Comparison of ENCODE assay signal across 31 cellular contexts in genomic region chr1:82506970-82507369, GRCh38.
"Had no signal": no experiment of that assay in that cellular context is flagged by ENCODE, and none has a peak within 500 bp of the region (broad histone marks: within the 10 kb centered on the region; RNA-seq: fewer than 3 reads in every experiment).

No MANE protein-coding gene starts in this region.

- H3K9me3 Mint-ChIP-seq: activated CD4-positive, alpha-beta T cell treated with anti-CD3 and anti-CD28 coated beads, Interleukin-2, amount 10 ng/mL, durations not matched to agents 7 days and 5 days; activated T-cell treated with anti-CD3 and anti-CD28 coated beads, Interleukin-2, amount 50 U/mL, for 24 hours; T-helper 2 cell treated with Interferon-gamma antibody and Interleukin-4, amounts not matched to agents 5 μg/mL and 100 μg/mL, for 36 hours had no signal

- DNase-seq: activated CD4-positive, alpha-beta memory T cell treated with anti-CD3 and anti-CD28 coated beads, Interleukin-2, amount 10 ng/mL, durations not matched to agents 7 days and 5 days; activated CD4-positive, alpha-beta T cell treated with anti-CD3 and anti-CD28 coated beads for 1 hour; activated CD4-positive, alpha-beta T cell treated with anti-CD3 and anti-CD28 coated beads for 4 hours; activated CD4-positive, alpha-beta T cell treated with anti-CD3 and anti-CD28 coated beads, Interleukin-2, amount 10 ng/mL, durations not matched to agents 7 days and 5 days; activated CD4-positive, alpha-beta T cell treated with anti-CD3 and anti-CD28 coated beads, Interleukin-2, amount 50 U/mL, for 4 hours; activated CD4-positive, CD25-positive, alpha-beta regulatory T cell; activated CD8-positive, alpha-beta memory T cell treated with anti-CD3 and anti-CD28 coated beads, Interleukin-2, amount 50 U/mL, for 48 hours; activated gamma-delta T cell; activated naive CD4-positive, alpha-beta T cell treated with anti-CD3 and anti-CD28 coated beads, Interleukin-2, amount 50 U/mL, for 16 hours; activated naive CD4-positive, alpha-beta T cell treated with Interleukin-2 at 50 U/mL for 16 hours; activated T-cell treated with anti-CD3 and anti-CD28 coated beads for 4 hours; activated T-cell treated with anti-CD3 and anti-CD28 coated beads, Interleukin-2, amount 50 U/mL, for 24 hours; activated T-cell treated with anti-CD3 and anti-CD28 coated beads, Interleukin-2, amount 50 U/mL, for 72 hours; amniotic stem cell; anterior cingulate cortex; brain microvascular endothelial cell; cortex of kidney; dermis blood vessel endothelial cell; effector CD4-positive, alpha-beta T cell; effector memory CD8-positive, alpha-beta T cell; esophagus squamous epithelium; foreskin keratinocyte; gastrocnemius medialis; glutamatergic neuron; heart left ventricle; T-helper 1 cell; T-helper 17 cell; T1000 had no signal

- H3K4me3 ChIP-seq: esophagus squamous epithelium, gastrocnemius medialis, heart left ventricle had no signal

- H3K4me1 Mint-ChIP-seq: activated CD4-positive, alpha-beta memory T cell treated with anti-CD3 and anti-CD28 coated beads, Interleukin-2, amount 10 ng/mL, durations not matched to agents 7 days and 5 days; activated CD4-positive, alpha-beta T cell treated with anti-CD3 and anti-CD28 coated beads, Interleukin-2, amount 10 ng/mL, durations not matched to agents 7 days and 5 days; central memory CD8-positive, alpha-beta T cell; T-helper 17 cell had no signal

- H3K36me3 Mint-ChIP-seq: activated naive CD8-positive, alpha-beta T cell had no signal

- H3K4me3 Mint-ChIP-seq: activated CD4-positive, alpha-beta memory T cell treated with anti-CD3 and anti-CD28 coated beads, Interleukin-2, amount 10 ng/mL, durations not matched to agents 7 days and 5 days; activated CD4-positive, alpha-beta T cell treated with anti-CD3 and anti-CD28 coated beads, Interleukin-2, amount 10 ng/mL, durations not matched to agents 7 days and 5 days; activated naive CD8-positive, alpha-beta T cell; activated T-cell treated with anti-CD3 and anti-CD28 coated beads, Interleukin-2, amount 50 U/mL, for 24 hours; activated T-cell treated with anti-CD3 and anti-CD28 coated beads, Interleukin-2, amount 50 U/mL, for 72 hours; central memory CD8-positive, alpha-beta T cell; effector memory CD8-positive, alpha-beta T cell; T-helper 17 cell; T-helper 2 cell treated with Interferon-gamma antibody and Interleukin-4, amounts not matched to agents 5 μg/mL and 100 μg/mL, for 36 hours had no signal

- H3K27ac Mint-ChIP-seq: activated CD4-positive, alpha-beta memory T cell treated with anti-CD3 and anti-CD28 coated beads, Interleukin-2, amount 10 ng/mL, durations not matched to agents 7 days and 5 days; activated CD4-positive, alpha-beta T cell treated with anti-CD3 and anti-CD28 coated beads, Interleukin-2, amount 10 ng/mL, durations not matched to agents 7 days and 5 days; activated naive CD8-positive, alpha-beta T cell; activated T-cell treated with anti-CD3 and anti-CD28 coated beads, Interleukin-2, amount 50 U/mL, for 24 hours; activated T-cell treated with anti-CD3 and anti-CD28 coated beads, Interleukin-2, amount 50 U/mL, for 72 hours; effector memory CD8-positive, alpha-beta T cell; T-helper 17 cell; T-helper 2 cell treated with Interferon-gamma antibody and Interleukin-4, amounts not matched to agents 5 μg/mL and 100 μg/mL, for 36 hours had no signal

- H3K27me3 Mint-ChIP-seq: activated CD4-positive, alpha-beta memory T cell treated with anti-CD3 and anti-CD28 coated beads, Interleukin-2, amount 10 ng/mL, durations not matched to agents 7 days and 5 days; activated CD4-positive, alpha-beta T cell treated with anti-CD3 and anti-CD28 coated beads, Interleukin-2, amount 10 ng/mL, durations not matched to agents 7 days and 5 days; activated naive CD8-positive, alpha-beta T cell; activated T-cell treated with anti-CD3 and anti-CD28 coated beads, Interleukin-2, amount 50 U/mL, for 24 hours; central memory CD8-positive, alpha-beta T cell; effector memory CD8-positive, alpha-beta T cell; T-helper 17 cell had no signal
